24 cellular contexts compared by ENCODE assay signal in the genomic region with DNA sequence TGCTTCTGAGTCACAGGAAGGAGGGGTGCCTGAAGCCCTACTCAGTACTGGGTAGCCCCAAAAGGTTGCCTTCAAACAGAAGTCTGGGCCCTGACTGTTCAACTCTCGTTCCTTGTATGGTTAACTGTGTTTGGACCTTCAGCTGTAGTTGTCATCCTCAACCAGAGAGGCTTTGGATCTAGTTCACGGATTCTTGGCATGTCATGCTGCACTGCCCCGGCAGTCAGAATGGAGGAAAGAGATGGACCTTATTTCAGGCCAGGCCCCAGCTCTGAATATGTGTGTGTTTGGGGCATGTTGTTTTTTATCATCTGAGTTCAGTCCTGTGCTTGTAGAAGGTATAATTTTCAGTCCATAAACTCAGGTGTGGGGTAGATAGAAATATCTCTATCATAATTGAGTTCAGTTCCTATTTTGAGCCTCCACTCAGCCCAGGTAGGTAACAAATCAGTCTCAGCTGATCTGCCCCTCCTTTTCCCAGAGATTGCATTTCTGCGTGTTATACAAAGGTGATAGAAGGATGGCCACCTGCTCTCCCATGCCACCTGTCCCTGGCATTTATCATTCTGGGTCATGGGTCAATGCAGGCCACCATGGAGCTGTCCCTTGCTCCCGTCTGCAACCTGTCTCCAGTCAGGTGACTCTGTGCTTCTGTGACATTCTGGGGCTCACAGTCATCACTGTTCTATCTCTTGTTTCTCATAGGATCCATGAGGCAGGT.
DNase-seq lines count a peak whose midpoint lies in the region; ATAC-seq, FAIRE-seq and TF ChIP-seq lines count a peak whose summit lies in the region.
"Had no signal": no experiment of that assay in that cellular context is flagged by ENCODE, and none has a peak within 500 bp of the region (broad histone marks: within the 10 kb centered on the region; RNA-seq: fewer than 3 reads in every experiment).

No MANE protein-coding gene starts in this region.

- H3K4me3 Mint-ChIP-seq in stimulated activated memory B cell treated with anti-CD40 and anti-IgM and Interleukin-4, amounts not matched to agents 10 μg/mL and 1 μg/mL and 100 μg/mL, for 72 hours, result no peak overlapping the region
- H3K4me3 Mint-ChIP-seq: CD4-positive, alpha-beta T cell; H9 had no signal

- H3K4me1 ChIP-seq in Peyer's patch (peaks cover 0 to 25% (median 6%) of the 10 kb centered on the region in 4 donors), HepG2 (ENCODE audit: insufficient read depth, low read length) (peaks cover 77% of the 10 kb centered on the region), left ventricle myocardium inferior (peaks cover 39% of the 10 kb centered on the region)

- H2AFZ ChIP-seq in HepG2 (ENCODE audit: low read length), result no peak overlapping the region

- TF ChIP-seq CTCF in Peyer's patch (IDR thresholded peaks at IDR 0.05) (no peak), HepG2 (CRISPR knock-in tag; IDR thresholded peaks at IDR 0.05) (no peak), coronary artery (IDR thresholded peaks at IDR 0.05) (no peak), left ventricle myocardium inferior (IDR thresholded peaks at IDR 0.05; ENCODE audit: borderline replicate concordance) (no peak), dorsolateral prefrontal cortex (IDR thresholded peaks at IDR 0.05 in 54 of 56, conservative IDR thresholded peaks at IDR 0.05 in 2 of 56; ENCODE audit: low read depth in 1 of 56, partially characterized antibody in 56 of 56) (no peak)

- H3K9me3 ChIP-seq in Peyer's patch (no peaks in the 10 kb centered on the region), HepG2 (ENCODE audit: low read length) (no peaks in the 10 kb centered on the region), left ventricle myocardium inferior (replicated peaks) (no peaks in the 10 kb centered on the region)
- H3K9me3 ChIP-seq: BE2C, Caco-2 had no signal

- TF ChIP-seq RAD21 in HepG2 (CRISPR knock-in tag; IDR thresholded peaks at IDR 0.05), result no peak

- CTCF ChIA-PET in HepG2 (lab: Yijun Ruan, JAX; ENCODE audit: low intra/inter-chr PET ratio, low total read pairs), result no interaction called here

- peak overlapping the region; percentile 30 for H3K27ac Mint-ChIP-seq in stimulated activated memory B cell treated with anti-CD40 and anti-IgM and Interleukin-4, amounts not matched to agents 10 μg/mL and 1 μg/mL and 100 μg/mL, for 72 hours
- H3K27ac Mint-ChIP-seq: CD4-positive, alpha-beta T cell; H9 had no signal

- no peak for ATAC-seq in HepG2
- no peak for ATAC-seq in stimulated activated memory B cell treated with anti-CD40 and anti-IgM and Interleukin-4, amounts not matched to agents 10 μg/mL and 1 μg/mL and 100 μg/mL, for 72 hours

- H3K79me2 ChIP-seq in HepG2 (ENCODE audit: insufficient read depth, low read length), result no peaks in the 10 kb centered on the region

- H3K4me1 Mint-ChIP-seq in stimulated activated memory B cell treated with anti-CD40 and anti-IgM and Interleukin-4, amounts not matched to agents 10 μg/mL and 1 μg/mL and 100 μg/mL, for 72 hours, result peaks cover 23% of the 10 kb centered on the region

- TF ChIP-seq EP300 in HepG2 (IDR thresholded peaks at IDR 0.05; ENCODE audit: low read depth in 2 of 2, low read length in 2 of 2), result no peak
- TF ChIP-seq EP300 in HepG2 (CRISPR knock-in tag; IDR thresholded peaks at IDR 0.05; ENCODE audit: borderline replicate concordance), result no peak

- no peaks in the 10 kb centered on the region for H3K36me3 Mint-ChIP-seq in stimulated activated memory B cell treated with anti-CD40 and anti-IgM and Interleukin-4, amounts not matched to agents 10 μg/mL and 1 μg/mL and 100 μg/mL, for 72 hours

- peak overlapping the region; percentile 21 for H3K4me2 ChIP-seq in HepG2 (ENCODE audit: low read depth, low read length)

- no peak overlapping the region for H3K4me3 ChIP-seq in Peyer's patch
- H3K4me3 ChIP-seq in HepG2 (replicated peaks in 1 of 3; ENCODE audit: insufficient read depth in 1 of 3, low read depth in 2 of 3, low read length in 3 of 3), result no peak overlapping the region
- H3K4me3 ChIP-seq in coronary artery, result no peak overlapping the region
- no peak overlapping the region for H3K4me3 ChIP-seq in left ventricle myocardium inferior
- no peak overlapping the region for H3K4me3 ChIP-seq in dorsolateral prefrontal cortex
- H3K4me3 ChIP-seq: SK-N-MC had no signal

- TF ChIP-seq POLR2A in Peyer's patch (IDR thresholded peaks at IDR 0.05), result no peak
- no peak for TF ChIP-seq POLR2A in HepG2 (IDR thresholded peaks at IDR 0.05; ENCODE audit: insufficient read depth in 1 of 2, low read depth in 2 of 2, low read length in 2 of 2)

- no peaks in the 10 kb centered on the region for H3K9me3 Mint-ChIP-seq in stimulated activated memory B cell treated with anti-CD40 and anti-IgM and Interleukin-4, amounts not matched to agents 10 μg/mL and 1 μg/mL and 100 μg/mL, for 72 hours
- H3K9me3 Mint-ChIP-seq: CD4-positive, alpha-beta T cell; H9 had no signal

- no peaks in the 10 kb centered on the region for H3K27me3 ChIP-seq in Peyer's patch
- no peaks in the 10 kb centered on the region for H3K27me3 ChIP-seq in HepG2 (ENCODE audit: control insufficient read depth in 1 of 2, insufficient read depth in 2 of 2, low read length in 2 of 2)
- no peaks in the 10 kb centered on the region for H3K27me3 ChIP-seq in left ventricle myocardium inferior (ENCODE audit: low read depth)
- H3K27me3 ChIP-seq in dorsolateral prefrontal cortex, result no peaks in the 10 kb centered on the region
- H3K27me3 ChIP-seq: BE2C had no signal

- POLR2A ChIA-PET in HepG2 (lab: Yijun Ruan, JAX), result no interaction called here

- in situ Hi-C loops in HepG2 (cut with HindIII; ENCODE audit: extremely low pct_ligation_motif_present, low pct_unique_long_range_greater_than_20kb), result loop anchor here (25.0 kb wide), 1 partner anchor 202 kb away; no protein-coding TSS in a partner anchor

- intact Hi-C loops in HepG2 (cut with micrococcal nuclease; ENCODE audit: unreplicated experiment), result loop anchor here (5.0 kb wide), 1 partner anchor 143 kb away; the partner anchor contains the start of gene BOD1
- intact Hi-C loops in left ventricle myocardium inferior (cut with micrococcal nuclease), result no loop called here
- intact Hi-C loops in dorsolateral prefrontal cortex (cut with DNase I), result loop anchor here in 1 of 2 donors (10.0 kb wide), 1 partner anchor 136 kb away; no protein-coding TSS in a partner anchor

- DNase-seq in DMS53 (lab: John Stamatoyannopoulos, UW) (peak; percentile 51), Peyer's patch (no peak), HepG2 (ENCODE audit: low spot score) (no peak), coronary artery (ENCODE audit: low spot score) (no peak), left ventricle myocardium inferior (no peak), dorsolateral prefrontal cortex (no peak)
- DNase-seq: BE2C; Caco-2; CD4-positive, alpha-beta T cell; DMS 273 treated with DMSO at 0.1 percent for 48 hours; H9; KG1; NCI-H1105; NCI-H1694 treated with DMSO at 0.1 percent for 48 hours; NCI-H446; NCI-H526; OCI-M1; Right ventricle myocardium superior; SW 1271 had no signal

- peaks cover 23% of the 10 kb centered on the region for H3K27me3 Mint-ChIP-seq in stimulated activated memory B cell treated with anti-CD40 and anti-IgM and Interleukin-4, amounts not matched to agents 10 μg/mL and 1 μg/mL and 100 μg/mL, for 72 hours

- H3K9ac ChIP-seq in HepG2 (ENCODE audit: insufficient read depth, low read depth, low read length), result no peak overlapping the region

- no TSS peak for BruUV-seq in HepG2 (replicated peaks; lab: Mats Ljungman, UMichigan)

- 72% methylated on average over 5 of the region's 5 CpGs for WGBS in HepG2 (ENCODE audit: low lambda C conversion rate)

- no peaks in the 10 kb centered on the region for H3K36me3 ChIP-seq in Peyer's patch
- H3K36me3 ChIP-seq in HepG2 (replicated peaks in 1 of 2; ENCODE audit: control insufficient read depth in 1 of 2, insufficient read depth in 2 of 2, low read length in 2 of 2), result no peaks in the 10 kb centered on the region
- H3K36me3 ChIP-seq in left ventricle myocardium inferior, result no peaks in the 10 kb centered on the region
- H3K36me3 ChIP-seq: BE2C had no signal

- H3K27ac ChIP-seq in Peyer's patch, result peak overlapping the region in 3 of 4 donors; percentile 17 to 76 (median 72)
- no peak overlapping the region for H3K27ac ChIP-seq in HepG2 (ENCODE audit: extremely low read length, insufficient read depth, low read length)
- no peak overlapping the region for H3K27ac ChIP-seq in coronary artery
- no peak overlapping the region for H3K27ac ChIP-seq in left ventricle myocardium inferior (replicated peaks)
- H3K27ac ChIP-seq in dorsolateral prefrontal cortex, result peak overlapping the region in 1 of 59 donors; percentile 21
- H3K27ac ChIP-seq: HL-60, SK-N-MC had no signal

- H4K20me1 ChIP-seq in HepG2 (ENCODE audit: insufficient read depth, low read length), result no peaks in the 10 kb centered on the region

- FAIRE-seq in HepG2 (lab: Jason Lieb, UNC), result no peak
- FAIRE-seq: G401.6, GM18507 had no signal

TF ChIP-seq in HepG2, 621 proteins besides CTCF, POLR2A, EP300 and RAD21:
- TF ChIP-seq TFAP4 (IDR thresholded peaks at IDR 0.05; ENCODE audit: borderline replicate concordance, low read depth) (0 out of 2 replicates have a peak, but pooled peaks have one; percentile 10), ZEB1 (IDR thresholded peaks at IDR 0.05; ENCODE audit: insufficient replicate concordance, low read depth) (peak; percentile 8), HNRNPLL (IDR thresholded peaks at IDR 0.05; ENCODE audit: low read depth, low read length, poor library complexity, severe bottlenecking) (no peak)

Comparison
In these comparisons a context has a peak if more than half of its experiments do, and no peak if none do; other contexts are left out.
1. H3K27ac ChIP-seq: peak in Peyer's patch (3 of 4); none in HepG2 (single experiment), coronary artery (0 of 2) and left ventricle myocardium inferior (single experiment).